28 cellular contexts compared by ENCODE assay signal in genomic region chr1:3645247-3645646, GRCh38. TPM values are rescaled to one million over a fixed set of nuclear protein-coding genes. Genes with fewer than 3 reads are reported as not detected.
"Had no signal": no experiment of that assay in that cellular context is flagged by ENCODE, and none has a peak within 500 bp of the region (broad histone marks: within the 10 kb centered on the region; RNA-seq: fewer than 3 reads in every experiment).

No MANE protein-coding gene starts in this region.

- H3K27me3 Mint-ChIP-seq: effector memory CD8-positive, alpha-beta T cell; stimulated activated memory B cell treated with anti-CD40 and anti-IgM and Interleukin-4, amounts not matched to agents 10 μg/mL and 1 μg/mL and 100 μg/mL, for 72 hours had no signal

- FAIRE-seq: endometrium, urothelium cell line had no signal

- H3K9me3 Mint-ChIP-seq: effector memory CD8-positive, alpha-beta T cell; immature natural killer cell; mesothelial cell of epicardium; naive B cell; nephron progenitor cell; stimulated activated memory B cell treated with anti-CD40 and anti-IgM and Interleukin-4, amounts not matched to agents 10 μg/mL and 1 μg/mL and 100 μg/mL, for 72 hours; type B pancreatic cell had no signal

- H3K27ac Mint-ChIP-seq: effector memory CD8-positive, alpha-beta T cell; mesothelial cell of epicardium; nephron progenitor cell; progenitor cell of endocrine pancreas; stimulated activated memory B cell treated with anti-CD40 and anti-IgM and Interleukin-4, amounts not matched to agents 10 μg/mL and 1 μg/mL and 100 μg/mL, for 72 hours; type B pancreatic cell had no signal

- H3K4me1 ChIP-seq: testis had no signal

- ATAC-seq: effector memory CD8-positive, alpha-beta T cell; mucosa of descending colon; sciatic nerve; stimulated activated memory B cell treated with anti-CD40 and anti-IgM and Interleukin-4, amounts not matched to agents 10 μg/mL and 1 μg/mL and 100 μg/mL, for 72 hours; stimulated activated naive CD8-positive, alpha-beta T cell treated with anti-CD3 and anti-CD28 coated beads, Interleukin-15, Interleukin-2, amounts not matched to agents 100 U/mL and 50 U/mL, for 24 hours had no signal

- H3K27ac ChIP-seq: esophagus squamous epithelium, testis, tibial artery had no signal

- H3K4me3 Mint-ChIP-seq: effector memory CD8-positive, alpha-beta T cell; immature natural killer cell; mesothelial cell of epicardium; naive B cell; nephron progenitor cell; stimulated activated memory B cell treated with anti-CD40 and anti-IgM and Interleukin-4, amounts not matched to agents 10 μg/mL and 1 μg/mL and 100 μg/mL, for 72 hours; type B pancreatic cell had no signal

- H3K4me3 ChIP-seq: esophagus squamous epithelium, mucosa of descending colon, smooth muscle cell, testis, tibial artery had no signal

- H3K4me2 ChIP-seq: smooth muscle cell had no signal

- H3K9me3 ChIP-seq: esophagus squamous epithelium, mucosa of descending colon, testis, tibial artery had no signal

- H3K27me3 ChIP-seq: testis, tibial artery had no signal

- DNase-seq: cerebellar nuclear complex; cortex of kidney; effector memory CD8-positive, alpha-beta T cell; erythroblast; esophagus squamous epithelium; foreskin melanocyte; hypothalamus; immature natural killer cell; islet precursor cell; mesenchymal stem cell; naive B cell; nephron progenitor cell; nucleus accumbens; stimulated activated CD4-positive, alpha-beta T cell treated with anti-CD3 and anti-CD28 coated beads, Interleukin-4, amount 100 ng/mL, for 4 hours; stimulated activated naive CD8-positive, alpha-beta T cell treated with anti-CD3 and anti-CD28 coated beads, Interleukin-15, Interleukin-2, amounts not matched to agents 100 U/mL and 50 U/mL, for 24 hours; substantia nigra; testis; tibial artery had no signal

RNA-seq across cellular contexts. Expression of gene TP73, which starts 7.1 kb away (rescaled TPM):
- total RNA-seq: dermis microvascular lymphatic vessel endothelial cell, sciatic nerve had no signal
- polyA plus RNA-seq: immature natural killer cell, smooth muscle cell had no signal
